In the genomic region with DNA sequence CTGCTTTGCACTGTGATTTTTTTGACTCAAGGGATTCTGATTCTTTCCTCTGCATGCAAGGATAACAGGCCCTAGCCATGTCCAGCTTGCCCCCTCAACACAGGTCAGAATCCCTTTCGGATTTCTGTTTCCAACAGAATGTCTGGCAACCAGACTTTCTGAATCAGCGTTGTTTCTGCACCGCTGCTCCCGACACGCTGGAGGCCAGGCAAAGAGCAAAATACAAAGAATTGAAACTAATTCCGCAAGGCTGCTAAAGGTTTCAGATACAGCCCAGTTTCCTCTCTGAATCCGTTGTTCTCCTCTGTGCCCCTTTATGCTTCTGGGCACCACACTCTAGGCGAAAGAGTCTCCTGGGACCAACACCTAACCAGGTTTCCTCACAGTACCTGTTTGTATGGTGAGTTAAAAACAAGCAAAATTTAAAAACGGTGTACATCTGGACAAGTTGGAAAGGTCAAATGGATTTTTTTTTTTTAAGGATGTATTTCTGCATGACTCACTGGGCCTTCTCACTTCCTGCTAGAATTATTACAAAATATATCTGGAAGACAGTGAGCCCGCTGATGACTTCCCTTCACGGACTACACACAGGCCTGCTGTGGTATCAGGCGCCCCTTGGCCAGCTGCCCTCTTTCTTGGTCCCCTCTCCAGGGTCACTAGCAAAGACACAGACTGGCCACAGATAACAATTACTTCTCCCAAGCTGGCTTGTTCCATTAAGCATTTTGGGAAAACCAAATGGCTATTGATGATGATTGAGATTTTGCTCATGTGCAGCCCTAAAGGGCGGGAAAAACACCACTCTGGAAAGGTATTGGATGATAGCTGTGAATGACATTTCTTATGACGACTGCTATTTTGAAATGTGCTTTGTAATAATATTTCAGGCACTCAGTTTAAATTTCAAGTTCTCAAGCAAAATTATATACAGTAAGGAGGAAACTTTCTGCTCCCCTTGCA, we compare ENCODE assay signal across 8 cellular contexts.
A peak's percentile ranks its signal among the peaks of the same experiment; 100 is the strongest.
DNase-seq lines count a peak whose midpoint lies in the region; ATAC-seq and TF ChIP-seq lines count a peak whose summit lies in the region.

No MANE protein-coding gene starts in this region.

- no peaks in the 10 kb centered on the region for H3K79me2 ChIP-seq in hepatocyte

- no peaks in the 10 kb centered on the region for H4K20me1 ChIP-seq in hepatocyte (ENCODE audit: insufficient read depth, poor library complexity, severe bottlenecking)

- H3K4me3 ChIP-seq in hepatocyte (no peak overlapping the region), stomach smooth muscle (ENCODE audit: low read length in 2 of 2) (peak overlapping the region in 1 of 2 donors; percentile 17)

- H3K27ac Mint-ChIP-seq in type B pancreatic cell: no peak overlapping the region

- H2AFZ ChIP-seq in hepatocyte: no peak overlapping the region

- whole genome bisulfite sequencing in hepatocyte (ENCODE audit: low lambda C conversion rate, missing lambda C conversion rate): 77% methylated on average over 14 of the region's 14 CpGs

- no peaks in the 10 kb centered on the region for H3K27me3 Mint-ChIP-seq in type B pancreatic cell

- DNase-seq in astrocyte of the hippocampus (ENCODE audit: low read depth, low spot score) (peak; percentile 56), hepatocyte (ENCODE audit: low spot score) (peak; percentile 22), type B pancreatic cell (ENCODE audit: extremely low spot score, unreplicated experiment) (no peak), NCI-H526 treated with DMSO at 0.1 percent for 48 hours (lab: John Stamatoyannopoulos, UW) (no peak), NCI-H526 (lab: John Stamatoyannopoulos, UW) (no peak)

- no peak for TF ChIP-seq EP300 in Ishikawa (IDR thresholded peaks at IDR 0.05; ENCODE audit: borderline replicate concordance)

- H3K36me3 Mint-ChIP-seq in type B pancreatic cell: no peaks in the 10 kb centered on the region

- no peak for ATAC-seq in GM18870 (IDR thresholded peaks at IDR 0.05; ENCODE audit: unreplicated experiment)

- H3K9me2 ChIP-seq in hepatocyte (replicated peaks; ENCODE audit: insufficient read depth): no peaks in the 10 kb centered on the region

- peaks cover 4% of the 10 kb centered on the region for H3K9me3 Mint-ChIP-seq in type B pancreatic cell

- peaks cover 12% of the 10 kb centered on the region for H3K4me1 ChIP-seq in hepatocyte (ENCODE audit: insufficient read depth)
- H3K4me1 ChIP-seq in stomach smooth muscle (ENCODE audit: control insufficient read depth, insufficient read depth, low read length): peaks cover 26% of the 10 kb centered on the region

- H3K9me3 ChIP-seq in hepatocyte (ENCODE audit: low read depth): no peaks in the 10 kb centered on the region
- no peaks in the 10 kb centered on the region for H3K9me3 ChIP-seq in stomach smooth muscle (ENCODE audit: control insufficient read depth in 2 of 2, low read length in 2 of 2)

- H3K4me3 Mint-ChIP-seq in type B pancreatic cell: no peak overlapping the region

- H3K27me3 ChIP-seq in hepatocyte (no peaks in the 10 kb centered on the region), stomach smooth muscle (ENCODE audit: control insufficient read depth in 1 of 2, insufficient read depth in 2 of 2, low read length in 2 of 2) (no peaks in the 10 kb centered on the region)

- H3K36me3 ChIP-seq in hepatocyte (replicated peaks; ENCODE audit: insufficient read depth, low read depth) (no peaks in the 10 kb centered on the region), stomach smooth muscle (ENCODE audit: control insufficient read depth in 2 of 2, insufficient read depth in 2 of 2, low read length in 2 of 2) (no peaks in the 10 kb centered on the region)

- H3K4me2 ChIP-seq in hepatocyte: peak overlapping the region; percentile 25

- TF ChIP-seq CTCF in hepatocyte (IDR thresholded peaks at IDR 0.05; ENCODE audit: poor library complexity) (no peak), type B pancreatic cell (conservative IDR thresholded peaks at IDR 0.05) (no peak)

- no peak; the same call in none of the 2 replicates for TF ChIP-seq RAD21 in Ishikawa (IDR thresholded peaks at IDR 0.05; ENCODE audit: low read depth)

- peaks cover 52% of the 10 kb centered on the region for H3K4me1 Mint-ChIP-seq in type B pancreatic cell (ENCODE audit: unreplicated experiment)

- H3K27ac ChIP-seq in hepatocyte: peak overlapping the region; percentile 52
- peak overlapping the region; percentile 19 for H3K27ac ChIP-seq in stomach smooth muscle (ENCODE audit: low read length)

- no peak overlapping the region for H3K9ac ChIP-seq in stomach smooth muscle (ENCODE audit: low read length in 2 of 2)

TF ChIP-seq in Ishikawa, 13 proteins besides CTCF, POLR2A, EP300 and RAD21:
- 0 out of 2 replicates have a peak, but pooled peaks have one; percentile 21 for TF ChIP-seq TCF12 (IDR thresholded peaks at IDR 0.05; ENCODE audit: low read depth)
- peak; percentile 22; the same call in 1 of the 2 replicates for TF ChIP-seq NFIC (IDR thresholded peaks at IDR 0.05)
- TF ChIP-seq, protein P1, sequence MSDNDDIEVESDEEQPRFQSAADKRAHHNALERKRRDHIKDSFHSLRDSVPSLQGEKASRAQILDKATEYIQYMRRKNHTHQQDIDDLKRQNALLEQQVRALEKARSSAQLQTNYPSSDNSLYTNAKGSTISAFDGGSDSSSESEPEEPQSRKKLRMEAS (IDR thresholded peaks at IDR 0.05): 0 out of 2 replicates have a peak, but pooled peaks have one; percentile 29
- TF ChIP-seq, protein P2, sequence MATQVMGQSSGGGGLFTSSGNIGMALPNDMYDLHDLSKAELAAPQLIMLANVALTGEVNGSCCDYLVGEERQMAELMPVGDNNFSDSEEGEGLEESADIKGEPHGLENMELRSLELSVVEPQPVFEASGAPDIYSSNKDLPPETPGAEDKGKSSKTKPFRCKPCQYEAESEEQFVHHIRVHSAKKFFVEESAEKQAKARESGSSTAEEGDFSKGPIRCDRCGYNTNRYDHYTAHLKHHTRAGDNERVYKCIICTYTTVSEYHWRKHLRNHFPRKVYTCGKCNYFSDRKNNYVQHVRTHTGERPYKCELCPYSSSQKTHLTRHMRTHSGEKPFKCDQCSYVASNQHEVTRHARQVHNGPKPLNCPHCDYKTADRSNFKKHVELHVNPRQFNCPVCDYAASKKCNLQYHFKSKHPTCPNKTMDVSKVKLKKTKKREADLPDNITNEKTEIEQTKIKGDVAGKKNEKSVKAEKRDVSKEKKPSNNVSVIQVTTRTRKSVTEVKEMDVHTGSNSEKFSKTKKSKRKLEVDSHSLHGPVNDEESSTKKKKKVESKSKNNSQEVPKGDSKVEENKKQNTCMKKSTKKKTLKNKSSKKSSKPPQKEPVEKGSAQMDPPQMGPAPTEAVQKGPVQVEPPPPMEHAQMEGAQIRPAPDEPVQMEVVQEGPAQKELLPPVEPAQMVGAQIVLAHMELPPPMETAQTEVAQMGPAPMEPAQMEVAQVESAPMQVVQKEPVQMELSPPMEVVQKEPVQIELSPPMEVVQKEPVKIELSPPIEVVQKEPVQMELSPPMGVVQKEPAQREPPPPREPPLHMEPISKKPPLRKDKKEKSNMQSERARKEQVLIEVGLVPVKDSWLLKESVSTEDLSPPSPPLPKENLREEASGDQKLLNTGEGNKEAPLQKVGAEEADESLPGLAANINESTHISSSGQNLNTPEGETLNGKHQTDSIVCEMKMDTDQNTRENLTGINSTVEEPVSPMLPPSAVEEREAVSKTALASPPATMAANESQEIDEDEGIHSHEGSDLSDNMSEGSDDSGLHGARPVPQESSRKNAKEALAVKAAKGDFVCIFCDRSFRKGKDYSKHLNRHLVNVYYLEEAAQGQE (IDR thresholded peaks at IDR 0.05; ENCODE audit: low read depth): no peak

Comparison
In these comparisons a context has a peak if more than half of its experiments do, and no peak if none do; other contexts are left out.
1. DNase-seq: peak in astrocyte of the hippocampus (single experiment) and hepatocyte (single experiment); none in type B pancreatic cell (single experiment), NCI-H526 treated with DMSO at 0.1 percent for 48 hours (single experiment) and NCI-H526 (0 of 2).